7 cellular contexts compared by ENCODE assay signal in genomic region chr16:70127706-70128105, GRCh38. TPM values are rescaled to one million over a fixed set of nuclear protein-coding genes. Genes with fewer than 3 reads are reported as not detected.
"Had no signal": no experiment of that assay in that cellular context is flagged by ENCODE, and none has a peak within 500 bp of the region (broad histone marks: within the 10 kb centered on the region; RNA-seq: fewer than 3 reads in every experiment).

No MANE protein-coding gene starts in this region.

RNA-seq across cellular contexts. Expression of gene CLEC18C, which starts 45.9 kb away (rescaled TPM):
- total RNA-seq: sigmoid colon, subcutaneous adipose tissue, suprapubic skin, upper lobe of right lung had no signal
- polyA plus RNA-seq: keratinocyte; mammary epithelial cell; naive thymus-derived CD8-positive, alpha-beta T cell had no signal
